Comparison of ENCODE assay signal across 15 cellular contexts in the genomic region with DNA sequence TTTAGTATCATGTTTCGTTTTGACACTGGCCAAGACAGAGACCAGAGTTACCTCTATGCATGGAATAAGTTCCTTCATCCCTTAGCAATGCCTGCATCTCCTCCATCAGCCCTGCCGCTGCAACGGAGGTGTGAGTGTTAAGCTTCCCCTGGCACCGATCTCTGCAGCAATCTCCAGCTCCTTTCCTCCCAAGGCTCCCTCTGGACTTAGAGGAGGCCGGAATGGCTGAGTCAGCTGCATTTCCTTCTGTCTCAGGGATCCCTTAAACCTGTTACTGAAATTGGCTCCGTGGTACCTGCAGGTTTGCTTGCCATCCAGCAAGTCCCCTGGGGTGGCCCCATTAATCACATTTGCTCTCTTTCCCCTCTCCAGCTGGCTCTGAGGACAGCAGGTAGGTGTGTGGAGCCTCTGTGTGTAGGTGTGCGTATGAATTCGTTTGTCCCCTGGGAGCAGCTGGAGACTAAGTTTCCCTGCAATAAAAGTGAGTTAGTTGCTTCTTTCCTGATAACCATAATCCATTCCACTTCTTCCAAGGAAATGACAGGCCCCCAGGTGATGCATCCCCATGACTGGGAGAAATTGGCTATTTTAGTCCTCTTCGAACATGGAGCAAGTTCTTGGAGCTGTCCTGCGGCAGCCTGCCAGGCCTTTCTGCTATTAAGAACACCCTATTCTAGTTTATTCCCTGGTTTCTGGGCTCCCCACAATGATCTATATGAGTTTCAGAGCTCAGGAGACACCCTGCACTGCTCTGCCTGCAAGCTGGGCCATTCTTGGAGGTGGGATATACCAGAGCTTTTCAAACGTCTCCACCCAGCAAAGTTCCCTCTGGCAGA.
DNase-seq lines count a peak whose midpoint lies in the region; ATAC-seq, FAIRE-seq and TF ChIP-seq lines count a peak whose summit lies in the region.
"Had no signal": no experiment of that assay in that cellular context is flagged by ENCODE, and none has a peak within 500 bp of the region (broad histone marks: within the 10 kb centered on the region; RNA-seq: fewer than 3 reads in every experiment).

No MANE protein-coding gene starts in this region.

- peak overlapping the region; percentile 5 for H3K18ac ChIP-seq in neuronal stem cell (ENCODE audit: low read length)

- H3K14ac ChIP-seq in neuronal stem cell (ENCODE audit: low read length), result no peak overlapping the region

- no peak overlapping the region for H3K4me2 ChIP-seq in neuronal stem cell (ENCODE audit: insufficient read depth, low read length, poor library complexity, severe bottlenecking)

- no peaks in the 10 kb centered on the region for H3K9me3 ChIP-seq in left ventricle myocardium inferior (replicated peaks)
- H3K9me3 ChIP-seq in WERI-Rb-1 (ENCODE audit: severe bottlenecking), result no peaks in the 10 kb centered on the region
- no peaks in the 10 kb centered on the region for H3K9me3 ChIP-seq in neuronal stem cell (replicated peaks in 1 of 2; ENCODE audit: control insufficient read depth in 2 of 2, insufficient read depth in 1 of 2, low read depth in 1 of 2, low read length in 2 of 2)
- H3K9me3 ChIP-seq: left lung, uterus had no signal

- H2AK5ac ChIP-seq in neuronal stem cell (ENCODE audit: low read depth, low read length), result no peak overlapping the region

- H3K36me3 ChIP-seq in left ventricle myocardium inferior, result no peaks in the 10 kb centered on the region
- no peaks in the 10 kb centered on the region for H3K36me3 ChIP-seq in WERI-Rb-1
- no peaks in the 10 kb centered on the region for H3K36me3 ChIP-seq in neuronal stem cell (replicated peaks in 1 of 2; ENCODE audit: control insufficient read depth in 2 of 2, insufficient read depth in 2 of 2, low read length in 2 of 2)
- H3K36me3 ChIP-seq: left lung, uterus had no signal

- no peak overlapping the region for H3K4me3 ChIP-seq in left ventricle myocardium inferior
- no peak overlapping the region for H3K4me3 ChIP-seq in WERI-Rb-1 (ENCODE audit: low read depth, low read length)
- no peak overlapping the region for H3K4me3 ChIP-seq in neuronal stem cell (ENCODE audit: low read length in 2 of 2)
- H3K4me3 ChIP-seq: left lung, uterus had no signal

- H3K27ac ChIP-seq in left ventricle myocardium inferior (replicated peaks), result no peak overlapping the region
- H3K27ac ChIP-seq in WERI-Rb-1, result no peak overlapping the region
- H3K27ac ChIP-seq in neuronal stem cell (replicated peaks; ENCODE audit: low read length), result no peak overlapping the region
- H3K27ac ChIP-seq: left lung, uterus had no signal

- H3K27me3 ChIP-seq in left ventricle myocardium inferior (ENCODE audit: low read depth), result peaks cover 28% of the 10 kb centered on the region
- H3K27me3 ChIP-seq in WERI-Rb-1 (ENCODE audit: insufficient read depth, low read depth, severe bottlenecking), result no peaks in the 10 kb centered on the region
- no peaks in the 10 kb centered on the region for H3K27me3 ChIP-seq in neuronal stem cell (ENCODE audit: control insufficient read depth in 3 of 3, insufficient read depth in 3 of 3, low read depth in 1 of 3, low read length in 3 of 3)
- H3K27me3 ChIP-seq: uterus had no signal

- FAIRE-seq in frontal cortex (lab: Jason Lieb, UNC), result no peak

- H2BK12ac ChIP-seq in neuronal stem cell (ENCODE audit: low read length), result no peak overlapping the region

- H4K91ac ChIP-seq in neuronal stem cell (ENCODE audit: low read depth, low read length, poor library complexity), result no peak overlapping the region

- H2AFZ ChIP-seq in neuronal stem cell (ENCODE audit: low read length), result no peak overlapping the region

- ATAC-seq in Right ventricle myocardium inferior (peak; percentile 38), HG02642 (IDR thresholded peaks at IDR 0.05; ENCODE audit: poor library complexity, unreplicated experiment) (no peak)
- ATAC-seq: left lung had no signal

- WGBS in neuronal stem cell (ENCODE audit: extremely low coverage in 2 of 2, insufficient read length in 2 of 2, insufficient replicate concordance in 1 of 2), 2 donors, result no CpG with 5 or more reads among the region's 11 CpGs

- intact Hi-C loops in Right ventricle myocardium inferior (cut with DNase I), result no loop called here
- intact Hi-C loops in left ventricle myocardium inferior (cut with micrococcal nuclease), result no loop called here

- H3K4me1 ChIP-seq in left ventricle myocardium inferior (peaks cover 34% of the 10 kb centered on the region), neuronal stem cell (ENCODE audit: control insufficient read depth in 2 of 2, insufficient read depth in 1 of 2, low read depth in 1 of 2, low read length in 2 of 2) (peaks cover 4 to 12% of the 10 kb centered on the region in 2 donors)
- H3K4me1 ChIP-seq: uterus had no signal

- H2BK120ac ChIP-seq in neuronal stem cell (ENCODE audit: low read depth, low read length), result no peak overlapping the region

- H3K79me1 ChIP-seq in neuronal stem cell (ENCODE audit: low read depth, low read length), result no peaks in the 10 kb centered on the region

- H3K4ac ChIP-seq in neuronal stem cell (ENCODE audit: low read length), result no peak overlapping the region

- DNase-seq in Right ventricle myocardium inferior (ENCODE audit: missing footprints) (no peak), left ventricle myocardium inferior (no peak), NCI-H187 treated with DMSO at 0.1 percent for 48 hours (lab: John Stamatoyannopoulos, UW) (peak; percentile 24), WERI-Rb-1 (peak; percentile 22), neuronal stem cell (ENCODE audit: low spot score) (no peak), frontal cortex (ENCODE audit: low spot score in 2 of 2) (no peak)
- no peak for DNase-seq in activated CD4-positive, alpha-beta T cell treated with anti-CD3 and anti-CD28 coated beads, Interleukin-2, amount 50 U/mL, for 1 hour
- DNase-seq: activated CD4-positive, alpha-beta T cell treated with anti-CD3 and anti-CD28 coated beads for 4 hours; activated naive CD4-positive, alpha-beta T cell treated with anti-CD3 and anti-CD28 coated beads for 36 hours; hypothalamus; left lung; NCI-H1048; stimulated activated CD4-positive, alpha-beta T cell treated with anti-CD3 and anti-CD28 coated beads, Interleukin-15, amount 100 ng/mL, for 24 hours; uterus had no signal

- H3K9ac ChIP-seq in neuronal stem cell (ENCODE audit: low read depth, low read length, poor library complexity), result no peak overlapping the region

- H3K23ac ChIP-seq in neuronal stem cell (ENCODE audit: low read depth, low read length, poor library complexity), result no peak overlapping the region

- H2BK5ac ChIP-seq in neuronal stem cell (ENCODE audit: low read length), result no peak overlapping the region

- no peak overlapping the region for H4K8ac ChIP-seq in neuronal stem cell (ENCODE audit: low read depth, low read length)

- no peak overlapping the region for H2BK15ac ChIP-seq in neuronal stem cell (ENCODE audit: low read length)

- no peak for TF ChIP-seq CTCF in left ventricle myocardium inferior (IDR thresholded peaks at IDR 0.05; ENCODE audit: borderline replicate concordance)
- no peak for TF ChIP-seq CTCF in WERI-Rb-1 (IDR thresholded peaks at IDR 0.05; ENCODE audit: low read depth, low read length)

Comparison
In these comparisons a context has a peak if more than half of its experiments do, and no peak if none do; other contexts are left out.
1. DNase-seq: peak in NCI-H187 treated with DMSO at 0.1 percent for 48 hours (single experiment) and WERI-Rb-1 (single experiment); none in Right ventricle myocardium inferior (single experiment), left ventricle myocardium inferior (single experiment), neuronal stem cell (single experiment), activated CD4-positive, alpha-beta T cell treated with anti-CD3 and anti-CD28 coated beads, Interleukin-2, amount 50 U/mL, for 1 hour (single experiment) and frontal cortex (0 of 2).